Comparison of ENCODE assay signal across 10 cellular contexts in the genomic region with DNA sequence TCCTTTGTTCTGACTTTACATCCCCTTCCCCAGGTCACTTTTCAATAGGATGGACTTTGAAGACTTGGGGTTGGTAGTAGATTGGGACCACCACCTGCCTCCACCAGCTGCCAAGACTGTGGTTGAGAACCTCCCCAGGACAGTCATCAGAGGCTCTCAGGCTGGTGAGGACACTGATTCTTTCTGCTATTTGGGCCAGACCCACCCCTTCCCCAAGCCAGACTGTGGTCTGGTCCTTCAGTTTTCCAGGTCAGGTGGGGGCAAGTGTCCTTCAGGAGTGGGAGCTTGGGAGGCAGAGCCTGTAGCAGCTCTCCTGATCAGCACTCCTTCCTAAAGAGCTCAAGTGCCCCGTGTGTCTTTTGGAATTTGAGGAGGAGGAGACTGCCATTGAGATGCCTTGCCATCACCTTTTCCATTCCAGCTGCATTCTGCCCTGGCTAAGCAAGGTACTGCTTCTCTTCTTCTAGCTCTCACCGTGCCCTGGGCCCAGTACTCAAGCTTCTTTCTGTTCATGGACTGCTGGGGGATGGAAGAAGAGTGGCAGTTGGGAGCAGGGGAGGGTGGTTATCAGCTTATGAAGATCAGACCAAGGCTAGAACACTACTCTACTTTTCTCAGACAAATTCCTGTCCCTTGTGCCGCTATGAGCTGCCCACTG. TPM values are rescaled to one million over a fixed set of nuclear protein-coding genes. Genes with fewer than 3 reads are reported as not detected.
DNase-seq lines count a peak whose midpoint lies in the region; ATAC-seq and TF ChIP-seq lines count a peak whose summit lies in the region.
"Had no signal": no experiment of that assay in that cellular context is flagged by ENCODE, and none has a peak within 500 bp of the region (broad histone marks: within the 10 kb centered on the region; RNA-seq: fewer than 3 reads in every experiment).

No MANE protein-coding gene starts in this region.

- WGBS in GM23248 (ENCODE audit: low coverage in 1 of 2, low lambda C conversion rate in 2 of 2, missing lambda C conversion rate in 2 of 2), 2 experiments: 64 to 69% methylated on average over 3 of the region's 3 CpGs

- peaks cover 67% of the 10 kb centered on the region for H3K79me2 ChIP-seq in GM23248 (ENCODE audit: insufficient read depth)

- TF ChIP-seq CTCF in VCaP (conservative IDR thresholded peaks at IDR 0.05): no peak
- TF ChIP-seq CTCF in foreskin fibroblast (IDR thresholded peaks at IDR 0.05; ENCODE audit: low read depth, low read length): no peak

- peak overlapping the region; percentile 88 for H3K9ac ChIP-seq in GM23248
- H3K9ac ChIP-seq in skeletal muscle satellite cell (ENCODE audit: low read depth, low read length): peak overlapping the region; percentile 86

- H3K27me3 ChIP-seq in GM23248 (replicated peaks; ENCODE audit: insufficient read depth) (no peaks in the 10 kb centered on the region), skeletal muscle satellite cell (ENCODE audit: control insufficient read depth, insufficient read depth, low read length) (no peaks in the 10 kb centered on the region)

- H3K9me3 ChIP-seq in GM23248 (ENCODE audit: low read depth) (no peaks in the 10 kb centered on the region), skeletal muscle satellite cell (replicated peaks; ENCODE audit: low read length) (no peaks in the 10 kb centered on the region)

- in situ Hi-C loops in GM23248 (cut with MboI): no loop called here

- no peak overlapping the region for H2AFZ ChIP-seq in GM23248

- peaks cover 15% of the 10 kb centered on the region for H3F3A ChIP-seq in GM23248 (ENCODE audit: insufficient read depth)

- peak overlapping the region; percentile 83 for H3K4me2 ChIP-seq in GM23248 (ENCODE audit: unreplicated experiment)
- H3K4me2 ChIP-seq in skeletal muscle satellite cell (ENCODE audit: low read length): peak overlapping the region; percentile 92

- H3K4me1 ChIP-seq in GM23248 (ENCODE audit: insufficient read depth) (peaks cover 21% of the 10 kb centered on the region), skeletal muscle satellite cell (ENCODE audit: control insufficient read depth, insufficient read depth, low read length) (peaks cover 27% of the 10 kb centered on the region)

- H3K27ac ChIP-seq in GM23248 (peak overlapping the region; percentile 89), VCaP (peak overlapping the region; percentile 83; the same call in 1 of the 2 replicates)

- peak overlapping the region; percentile 79 for H3K4me3 ChIP-seq in GM23248
- H3K4me3 ChIP-seq in foreskin fibroblast (ENCODE audit: low read depth in 1 of 2, low read length in 2 of 2): peak overlapping the region; percentile 69 to 98
- H3K4me3 ChIP-seq in skeletal muscle satellite cell (ENCODE audit: low read length): peak overlapping the region; percentile 85

- H3K9me2 ChIP-seq in GM23248 (ENCODE audit: insufficient read depth): no peaks in the 10 kb centered on the region

- DNase-seq in GM23248 (peak; percentile 32), foreskin fibroblast (no peak), amniotic stem cell (lab: John Stamatoyannopoulos, UW) (no peak), NOMO-1 treated with dmso at 0.1 percent for 144 hours (lab: John Stamatoyannopoulos, UW; ENCODE audit: unreplicated experiment) (no peak), hippocampal formation (lab: John Stamatoyannopoulos, UW) (no peak)
- DNase-seq: dermis blood vessel endothelial cell, NCI-H2171 had no signal

- H4K20me1 ChIP-seq in GM23248 (ENCODE audit: insufficient read depth): no peaks in the 10 kb centered on the region

- H3K36me3 ChIP-seq in GM23248 (ENCODE audit: low read depth): peaks cover 8% of the 10 kb centered on the region; the same call in 1 of the 2 replicates
- H3K36me3 ChIP-seq in skeletal muscle satellite cell (ENCODE audit: insufficient read depth, low read length): peaks cover 31% of the 10 kb centered on the region

- no peak for ATAC-seq in HG03442 (IDR thresholded peaks at IDR 0.05; ENCODE audit: unreplicated experiment)

RNA-seq across cellular contexts. Expression of a gene that starts 1.1 kb away (rescaled TPM):
- total RNA-seq in GM23248 (2014; rRNA removed; shearing (Covaris generic)): 159 and 178 TPM in 2 replicates
- 294 and 308 TPM in 2 replicates for polyA plus RNA-seq in GM23248 (2016; fragmentation: Nextera tagmentation; extraction: Ambion mirVana)
- total RNA-seq in skeletal muscle satellite cell (2012; rRNA removed): 172 and 235 TPM in 2 replicates

RNA-seq across cellular contexts. Expression of a gene that starts 5.9 kb away (rescaled TPM):
- total RNA-seq in GM23248 (2014; rRNA removed; shearing (Covaris generic)): 13.5 and 20.9 TPM in 2 replicates
- 35.7 and 36.0 TPM in 2 replicates for polyA plus RNA-seq in GM23248 (2016; fragmentation: Nextera tagmentation; extraction: Ambion mirVana)
- total RNA-seq in skeletal muscle satellite cell (2012; rRNA removed): 9.6 and 10.6 TPM in 2 replicates

RNA-seq across cellular contexts. Expression of a gene that starts 12.4 kb away (rescaled TPM):
- 50.3 and 59.0 TPM in 2 replicates for total RNA-seq in GM23248 (2014; rRNA removed; shearing (Covaris generic))
- polyA plus RNA-seq in GM23248 (2016; fragmentation: Nextera tagmentation; extraction: Ambion mirVana): 287 and 289 TPM in 2 replicates
- 10.6 and 38.0 TPM in 2 replicates for total RNA-seq in skeletal muscle satellite cell (2012; rRNA removed)

RNA-seq across cellular contexts. Expression of a gene that starts 15.3 kb away (rescaled TPM):
- total RNA-seq in GM23248 (2014; rRNA removed; shearing (Covaris generic)): 9.8 and 19.5 TPM in 2 replicates
- polyA plus RNA-seq in GM23248 (2016; fragmentation: Nextera tagmentation; extraction: Ambion mirVana): 30.4 and 31.3 TPM in 2 replicates
- total RNA-seq in skeletal muscle satellite cell (2012; rRNA removed): 7.2 and 7.9 TPM in 2 replicates

RNA-seq across cellular contexts. Expression of a gene that starts 19.2 kb away (rescaled TPM):
- 1.7 TPM in 1 of 2 replicates, not detected in the other for total RNA-seq in GM23248 (2014; rRNA removed; shearing (Covaris generic))
- polyA plus RNA-seq in GM23248 (2016; fragmentation: Nextera tagmentation; extraction: Ambion mirVana): 1.0 and 1.2 TPM in 2 replicates
- 2.8 TPM in 1 of 2 replicates, not detected in the other for total RNA-seq in skeletal muscle satellite cell (2012; rRNA removed)
